In the genomic region with DNA sequence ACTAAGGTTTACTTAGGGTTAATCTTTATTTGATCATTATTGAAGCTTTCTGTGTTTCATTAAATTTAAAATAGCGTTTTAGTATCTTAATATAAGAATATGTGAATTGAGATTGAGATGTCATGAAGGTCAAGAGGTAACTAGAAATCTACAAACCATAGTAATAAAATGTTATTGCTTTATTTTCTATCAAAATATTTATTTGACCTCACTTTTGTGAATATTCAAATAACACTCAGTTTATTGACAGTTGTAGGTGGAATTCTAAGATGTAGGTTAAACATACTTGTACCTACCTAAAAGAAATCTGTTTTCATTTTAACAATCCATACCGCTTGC, we compare ENCODE assay signal across 28 cellular contexts. TPM values are rescaled to one million over a fixed set of nuclear protein-coding genes. Genes with fewer than 3 reads are reported as not detected.
A peak's percentile ranks its signal among the peaks of the same experiment; 100 is the strongest.
DNase-seq lines count a peak whose midpoint lies in the region; ATAC-seq, FAIRE-seq and TF ChIP-seq lines count a peak whose summit lies in the region.
"Had no signal": no experiment of that assay in that cellular context is flagged by ENCODE, and none has a peak within 500 bp of the region (broad histone marks: within the 10 kb centered on the region; RNA-seq: fewer than 3 reads in every experiment).

No MANE protein-coding gene starts in this region.

- TF ChIP-seq POLR2A in right lobe of liver (IDR thresholded peaks at IDR 0.05) (no peak), HepG2 (IDR thresholded peaks at IDR 0.05; ENCODE audit: insufficient read depth in 1 of 2, low read depth in 2 of 2, low read length in 2 of 2) (no peak)

- DNase-seq in right lobe of liver (no peak), HepG2 (ENCODE audit: low spot score) (no peak), endodermal cell (no peak), neural crest cell (ENCODE audit: low read depth, low spot score) (no peak), COLO668 (lab: John Stamatoyannopoulos, UW; ENCODE audit: unreplicated experiment) (no peak)
- DNase-seq: activated CD4-positive, alpha-beta T cell treated with anti-CD3 and anti-CD28 coated beads, Interleukin-2, amount 50 U/mL, for 4 hours; activated CD8-positive, alpha-beta memory T cell treated with anti-CD3 and anti-CD28 coated beads, Interleukin-2, amount 50 U/mL, for 4 hours; activated naive CD8-positive, alpha-beta T cell treated with anti-CD3 and anti-CD28 coated beads, Interleukin-2, amount 10 ng/mL, durations not matched to agents 7 days and 5 days; Caco-2; effector CD4-positive, alpha-beta T cell; foreskin fibroblast; H7; IMR-90; mucosa of descending colon; NCI-H2029 treated with DMSO at 0.1 percent for 48 hours; NCI-H226; NCI-H748 treated with DMSO at 0.1 percent for 48 hours; psoas muscle; stimulated activated CD8-positive, alpha-beta memory T cell treated with anti-CD3 and anti-CD28 coated beads, Interleukin-4, amount 100 ng/mL, for 48 hours; stomach; transverse colon had no signal

- TF ChIP-seq CTCF in right lobe of liver (IDR thresholded peaks at IDR 0.05) (no peak), HepG2 (CRISPR knock-in tag; IDR thresholded peaks at IDR 0.05) (no peak), endodermal cell (conservative IDR thresholded peaks at IDR 0.05) (no peak), neural crest cell (conservative IDR thresholded peaks at IDR 0.05) (no peak)

- H2AFZ ChIP-seq in HepG2 (ENCODE audit: low read length): no peak overlapping the region

- H3K9me3 ChIP-seq in right lobe of liver: no peaks in the 10 kb centered on the region
- no peaks in the 10 kb centered on the region for H3K9me3 ChIP-seq in HepG2 (ENCODE audit: low read length)
- no peaks in the 10 kb centered on the region for H3K9me3 ChIP-seq in endodermal cell (ENCODE audit: control insufficient read depth, low read length)
- H3K9me3 ChIP-seq: Caco-2, mucosa of descending colon, psoas muscle, stomach, transverse colon had no signal

- H3K27ac Mint-ChIP-seq in endodermal cell (no peak overlapping the region), neural crest cell (ENCODE audit: unreplicated experiment) (no peak overlapping the region)
- H3K27ac Mint-ChIP-seq: activated naive CD8-positive, alpha-beta T cell treated with anti-CD3 and anti-CD28 coated beads, Interleukin-2, amount 10 ng/mL, durations not matched to agents 7 days and 5 days; activated T-helper 2 cell treated with anti-CD3 and anti-CD28 coated beads, Interferon-gamma antibody, Interleukin-2, Interleukin-4, amounts not matched to agents 10 μg/mL and 5 μg/mL and 100 μg/mL, durations not matched to agents 14 hours and 24 hours and 36 hours; T-helper 2 cell treated with Interferon-gamma antibody and Interleukin-4, amounts not matched to agents 5 μg/mL and 100 μg/mL, for 36 hours had no signal

- TF ChIP-seq EP300 in HepG2 (IDR thresholded peaks at IDR 0.05; ENCODE audit: low read depth in 2 of 2, low read length in 2 of 2) (no peak), HepG2 (CRISPR knock-in tag; IDR thresholded peaks at IDR 0.05; ENCODE audit: borderline replicate concordance) (no peak)

- H3K4me3 ChIP-seq in right lobe of liver (no peak overlapping the region), HepG2 (replicated peaks in 1 of 3; ENCODE audit: insufficient read depth in 1 of 3, low read depth in 2 of 3, low read length in 3 of 3) (no peak overlapping the region), endodermal cell (ENCODE audit: low read length) (peak overlapping the region; percentile 25)
- H3K4me3 ChIP-seq: BLaER1, mucosa of descending colon, psoas muscle, stomach, transverse colon had no signal

- H3K27me3 ChIP-seq in right lobe of liver (no peaks in the 10 kb centered on the region), HepG2 (ENCODE audit: control insufficient read depth in 1 of 2, insufficient read depth in 2 of 2, low read length in 2 of 2) (peaks cover 2 to 16% of the 10 kb centered on the region in 2 experiments; a peak in 4 of 5 replicates), endodermal cell (ENCODE audit: control insufficient read depth, insufficient read depth, low read length, poor library complexity, severe bottlenecking) (no peaks in the 10 kb centered on the region)
- H3K27me3 ChIP-seq: BLaER1 had no signal

- in situ Hi-C loops in HepG2 (cut with HindIII; ENCODE audit: extremely low pct_ligation_motif_present, low pct_unique_long_range_greater_than_20kb): no loop called here

- H3K36me3 Mint-ChIP-seq in endodermal cell (ENCODE audit: low read depth) (no peaks in the 10 kb centered on the region), neural crest cell (ENCODE audit: low read depth) (no peaks in the 10 kb centered on the region)
- H3K36me3 Mint-ChIP-seq: activated naive CD8-positive, alpha-beta T cell treated with anti-CD3 and anti-CD28 coated beads, Interleukin-2, amount 10 ng/mL, durations not matched to agents 7 days and 5 days had no signal

- POLR2A ChIA-PET in HepG2 (lab: Yijun Ruan, JAX): no interaction called here

- H3K27ac ChIP-seq in right lobe of liver (peak overlapping the region in 2 of 3 donors; percentile 13 to 99), HepG2 (ENCODE audit: extremely low read length, insufficient read depth, low read length) (no peak overlapping the region), endodermal cell (ENCODE audit: low read depth, low read length) (no peak overlapping the region)
- H3K27ac ChIP-seq: BLaER1, psoas muscle, stomach, transverse colon had no signal

- H3K9ac ChIP-seq in HepG2 (ENCODE audit: insufficient read depth, low read depth, low read length): no peak overlapping the region
- no peak overlapping the region for H3K9ac ChIP-seq in endodermal cell (ENCODE audit: extremely low read depth, low read length, poor library complexity, severe bottlenecking)
- H3K9ac ChIP-seq: BLaER1 had no signal

- intact Hi-C loops in right lobe of liver (cut with DNase I) (no loop called here), HepG2 (cut with micrococcal nuclease; ENCODE audit: unreplicated experiment) (no loop called here)

- H3K4me1 Mint-ChIP-seq in endodermal cell (peaks cover 54% of the 10 kb centered on the region), neural crest cell (peaks cover 62% of the 10 kb centered on the region)

- H3K4me1 ChIP-seq in right lobe of liver (peaks cover 0 to 64% (median 20%) of the 10 kb centered on the region in 4 donors), HepG2 (ENCODE audit: insufficient read depth, low read length) (peaks cover 36% of the 10 kb centered on the region), endodermal cell (ENCODE audit: control insufficient read depth, insufficient read depth, low read length) (peaks cover 5% of the 10 kb centered on the region)
- H3K4me1 ChIP-seq: BLaER1, Caco-2 had no signal

- CTCF ChIA-PET in HepG2 (lab: Yijun Ruan, JAX; ENCODE audit: low intra/inter-chr PET ratio, low total read pairs): no interaction called here

- no peaks in the 10 kb centered on the region for H3K36me3 ChIP-seq in right lobe of liver
- H3K36me3 ChIP-seq in HepG2 (replicated peaks in 1 of 2; ENCODE audit: control insufficient read depth in 1 of 2, insufficient read depth in 2 of 2, low read length in 2 of 2): no peaks in the 10 kb centered on the region
- H3K36me3 ChIP-seq in endodermal cell (ENCODE audit: control insufficient read depth, insufficient read depth, low read length): no peaks in the 10 kb centered on the region
- H3K36me3 ChIP-seq: BLaER1, stomach, transverse colon had no signal

- H3K4me2 ChIP-seq in HepG2 (ENCODE audit: low read depth, low read length): no peak overlapping the region
- H3K4me2 ChIP-seq: BLaER1 had no signal

- no peaks in the 10 kb centered on the region for H4K20me1 ChIP-seq in HepG2 (ENCODE audit: insufficient read depth, low read length)
- H4K20me1 ChIP-seq: BLaER1 had no signal

- H3K9me3 Mint-ChIP-seq in endodermal cell: no peaks in the 10 kb centered on the region
- H3K9me3 Mint-ChIP-seq in neural crest cell: no peaks in the 10 kb centered on the region
- H3K9me3 Mint-ChIP-seq: activated naive CD8-positive, alpha-beta T cell treated with anti-CD3 and anti-CD28 coated beads, Interleukin-2, amount 10 ng/mL, durations not matched to agents 7 days and 5 days; activated T-helper 2 cell treated with anti-CD3 and anti-CD28 coated beads, Interferon-gamma antibody, Interleukin-2, Interleukin-4, amounts not matched to agents 10 μg/mL and 5 μg/mL and 100 μg/mL, durations not matched to agents 14 hours and 24 hours and 36 hours; T-helper 2 cell treated with Interferon-gamma antibody and Interleukin-4, amounts not matched to agents 5 μg/mL and 100 μg/mL, for 36 hours had no signal

- ATAC-seq in right lobe of liver: no peak
- no peak for ATAC-seq in HepG2
- ATAC-seq in activated CD4-positive, CD25-positive, alpha-beta regulatory T cell treated with anti-CD3 and anti-CD28 coated beads, Interleukin-2, amount 50 U/mL, for 24 hours: no peak
- ATAC-seq in HG03354 (IDR thresholded peaks at IDR 0.05; ENCODE audit: poor library complexity, severe bottlenecking, unreplicated experiment): no peak
- ATAC-seq in GM18517 (IDR thresholded peaks at IDR 0.05; ENCODE audit: unreplicated experiment): no peak
- ATAC-seq: mucosa of descending colon, psoas muscle had no signal

- no peak for FAIRE-seq in HepG2 (lab: Jason Lieb, UNC)
- FAIRE-seq: GM12891 had no signal

- 50% methylated on average over 2 of the region's 2 CpGs for WGBS in right lobe of liver (ENCODE audit: insufficient coverage, low coverage, low lambda C conversion rate, missing lambda C conversion rate)
- WGBS in HepG2 (ENCODE audit: low lambda C conversion rate): 52% methylated on average over 2 of the region's 2 CpGs
- WGBS in endodermal cell (ENCODE audit: insufficient coverage in 1 of 2, insufficient read length in 1 of 2), 2 experiments: 76% methylated on average over 2 of the region's 2 CpGs; no CpG with 5 or more reads in 1 of the 2 experiments

- TF ChIP-seq RAD21 in HepG2 (CRISPR knock-in tag; IDR thresholded peaks at IDR 0.05): no peak

- H3K79me2 ChIP-seq in HepG2 (ENCODE audit: insufficient read depth, low read length): peaks cover 80% of the 10 kb centered on the region

- BruUV-seq in HepG2 (replicated peaks; lab: Mats Ljungman, UMichigan): no TSS peak

- H3K27me3 Mint-ChIP-seq in endodermal cell (ENCODE audit: insufficient read depth) (no peaks in the 10 kb centered on the region), neural crest cell (ENCODE audit: low read depth) (no peaks in the 10 kb centered on the region)

- no peak overlapping the region for H3K4me3 Mint-ChIP-seq in endodermal cell
- H3K4me3 Mint-ChIP-seq in neural crest cell: peak overlapping the region; percentile 85
- H3K4me3 Mint-ChIP-seq: activated naive CD8-positive, alpha-beta T cell treated with anti-CD3 and anti-CD28 coated beads, Interleukin-2, amount 10 ng/mL, durations not matched to agents 7 days and 5 days; T-helper 2 cell treated with Interferon-gamma antibody and Interleukin-4, amounts not matched to agents 5 μg/mL and 100 μg/mL, for 36 hours had no signal

RNA-seq across cellular contexts. Expression of a gene that starts 5.7 kb away (rescaled TPM):
- total RNA-seq in right lobe of liver (10 to 100 TPM; 38.0 to 72.3 (median 51.2) TPM), HepG2 (2016; rRNA removed; fragmentation: Illumina TruSeq; extraction: Trizol) (14.5 and 15.3 TPM in 2 replicates), endodermal cell (10 to 100 TPM; 61.6 to 76.4 TPM), neural crest cell (168 and 170 TPM in 2 replicates)
- 2.2 and 2.8 TPM in 2 replicates for total RNA-seq in HepG2 (2016; cell fraction: cytosol; rRNA removed; fragmentation: Illumina TruSeq; extraction: Trizol; ENCODE audit: low read depth)
- total RNA-seq in HepG2 (2016; cell fraction: insoluble cytoplasmic fraction; rRNA removed; fragmentation: Illumina TruSeq; extraction: Trizol): 12.1 and 14.0 TPM in 2 replicates
- 6.3 and 8.1 TPM in 2 replicates for total RNA-seq in HepG2 (2016; cell fraction: membrane; rRNA removed; fragmentation: Illumina TruSeq; extraction: Trizol)
- 24.7 TPM in 2 replicates for total RNA-seq in HepG2 (2016; cell fraction: nucleus; rRNA removed; fragmentation: Illumina TruSeq; extraction: Trizol)
- 31.6 and 38.5 TPM in 2 replicates for polyA plus RNA-seq in HepG2 (2011; rRNA removed)
- polyA plus RNA-seq in HepG2 (2011; cell fraction: cytosol; rRNA removed): 13.1 and 16.5 TPM in 2 replicates
- polyA plus RNA-seq in HepG2 (2011; cell fraction: nucleus; rRNA removed): 24.9 and 42.3 TPM in 2 replicates
- polyA plus RNA-seq in HepG2 (2012): 15.8 and 17.3 TPM in 2 replicates
- polyA plus RNA-seq in HepG2 (2016; cell fraction: cytosol; fragmentation: Illumina TruSeq; extraction: Trizol; ENCODE audit: low read depth): 0.76 and 0.86 TPM in 2 replicates
- polyA plus RNA-seq in HepG2 (2016; cell fraction: insoluble cytoplasmic fraction; fragmentation: Illumina TruSeq; extraction: Trizol; ENCODE audit: low read depth): 9.3 and 11.0 TPM in 2 replicates
- polyA plus RNA-seq in HepG2 (2016; cell fraction: membrane; fragmentation: Illumina TruSeq; extraction: Trizol; ENCODE audit: low read depth): 3.0 and 3.2 TPM in 2 replicates
- polyA plus RNA-seq in HepG2 (2016; cell fraction: nucleus; fragmentation: Illumina TruSeq; extraction: Trizol; ENCODE audit: insufficient read depth, low read depth): 20.1 and 21.6 TPM in 2 replicates
- 32.9 TPM in 1 of 2 replicates, not detected in the other for polyA minus RNA-seq in HepG2 (2011; rRNA and poly(A)+ RNA removed; ENCODE audit: low replicate concordance)
- 27.5 and 29.9 TPM in 2 replicates for polyA minus RNA-seq in HepG2 (2011; cell fraction: cytosol; rRNA and poly(A)+ RNA removed)
- polyA minus RNA-seq in HepG2 (2011; cell fraction: nucleus; rRNA and poly(A)+ RNA removed): 95.0 and 96.0 TPM in 2 replicates
- polyA plus RNA-seq in endodermal cell (2013, experiment 1 of 2): 173 TPM
- 161 TPM for polyA plus RNA-seq in endodermal cell (2013, experiment 2 of 2)
- total RNA-seq: activated naive CD8-positive, alpha-beta T cell treated with anti-CD3 and anti-CD28 coated beads, Interleukin-2, amount 10 ng/mL, durations not matched to agents 7 days and 5 days; activated T-helper 2 cell treated with anti-CD3 and anti-CD28 coated beads, Interferon-gamma antibody, Interleukin-2, Interleukin-4, amounts not matched to agents 10 μg/mL and 5 μg/mL and 100 μg/mL, durations not matched to agents 14 hours and 24 hours and 36 hours had no signal

Comparison
In these comparisons a context has a peak if more than half of its experiments do, and no peak if none do; other contexts are left out.
1. H3K27ac ChIP-seq: peak in right lobe of liver (2 of 3); none in HepG2 (single experiment) and endodermal cell (single experiment).